ENCODE assay signal across 11 cellular contexts in the genomic region with DNA sequence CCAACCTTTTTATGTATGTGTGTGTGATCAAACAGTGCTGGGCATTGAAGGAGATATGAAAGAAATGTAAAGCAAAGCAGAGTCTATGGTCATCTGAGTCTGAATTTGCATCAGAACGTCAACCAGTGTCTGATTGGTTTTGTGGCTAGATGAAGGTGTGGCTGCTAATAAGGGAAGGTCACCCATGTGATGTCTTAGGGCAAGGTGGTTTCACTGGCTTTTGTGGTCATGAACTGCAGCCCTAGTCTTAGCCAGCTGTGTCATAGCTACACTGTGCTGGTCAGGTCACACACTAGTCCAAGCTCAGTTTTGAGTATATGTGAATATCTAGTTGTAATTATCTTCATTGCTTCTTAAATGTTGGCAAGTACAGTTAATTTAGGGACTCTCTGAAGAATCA.
DNase-seq lines count a peak whose midpoint lies in the region; ATAC-seq and TF ChIP-seq lines count a peak whose summit lies in the region.
"Had no signal": no experiment of that assay in that cellular context is flagged by ENCODE, and none has a peak within 500 bp of the region (broad histone marks: within the 10 kb centered on the region; RNA-seq: fewer than 3 reads in every experiment).

No MANE protein-coding gene starts in this region.

- no peaks in the 10 kb centered on the region for H3K27me3 ChIP-seq in mesendoderm (ENCODE audit: insufficient read depth, low read length, poor library complexity)
- H3K27me3 ChIP-seq: testis had no signal

- no peak overlapping the region for H3K4me3 Mint-ChIP-seq in mesothelial cell of epicardium

- peaks cover 5% of the 10 kb centered on the region for H3K36me3 Mint-ChIP-seq in mesothelial cell of epicardium

- no peaks in the 10 kb centered on the region for H3K4me1 ChIP-seq in mesendoderm (ENCODE audit: control insufficient read depth, low read depth, low read length)

- H3K4ac ChIP-seq in mesendoderm (ENCODE audit: low read depth, low read length), result no peak overlapping the region

- H3K9me3 Mint-ChIP-seq in mesothelial cell of epicardium, result peaks cover 3% of the 10 kb centered on the region

- H3K27ac ChIP-seq in cingulate gyrus (ENCODE audit: low read depth, low read length) (peak overlapping the region; percentile 10), mesendoderm (ENCODE audit: low read depth, low read length) (no peak overlapping the region)
- H3K27ac ChIP-seq: testis had no signal

- peaks cover 30% of the 10 kb centered on the region for H3K4me1 Mint-ChIP-seq in mesothelial cell of epicardium

- H3K9ac ChIP-seq in mesendoderm (ENCODE audit: low read length), result no peak overlapping the region

- no peak overlapping the region for H2BK15ac ChIP-seq in mesendoderm (replicated peaks; ENCODE audit: low read depth)

- H3K4me3 ChIP-seq in mesendoderm (ENCODE audit: low read length), result no peak overlapping the region
- H3K4me3 ChIP-seq: testis had no signal

- no peaks in the 10 kb centered on the region for H3K27me3 Mint-ChIP-seq in mesothelial cell of epicardium (ENCODE audit: low read depth)

- no peak overlapping the region for H3K23ac ChIP-seq in mesendoderm (ENCODE audit: low read length)

- no peak overlapping the region for H2AK5ac ChIP-seq in mesendoderm (ENCODE audit: low read length)

- WGBS in mesendoderm (ENCODE audit: extremely low coverage, insufficient coverage, low lambda C conversion rate), result no CpG with 5 or more reads among the region's 1 CpG

- H3K4me2 ChIP-seq in mesendoderm (ENCODE audit: low read length), result no peak overlapping the region

- TF ChIP-seq CTCF in mesothelial cell of epicardium (IDR thresholded peaks at IDR 0.05; ENCODE audit: unreplicated experiment), result no peak

- DNase-seq in mesothelial cell of epicardium (ENCODE audit: low spot score in 2 of 2, unreplicated experiment in 2 of 2) (no peak), mesendoderm (no peak)
- no peak for DNase-seq in activated CD4-positive, alpha-beta T cell treated with anti-CD3 and anti-CD28 coated beads for 4 hours
- DNase-seq: DMS53, retina had no signal

- H3K27ac Mint-ChIP-seq in mesothelial cell of epicardium, result no peak overlapping the region

- H3K79me2 ChIP-seq in mesendoderm (ENCODE audit: control insufficient read depth, insufficient read depth, low read length), result no peaks in the 10 kb centered on the region

- H4K8ac ChIP-seq in mesendoderm (ENCODE audit: low read depth, low read length), result no peak overlapping the region

- H3K18ac ChIP-seq in mesendoderm (ENCODE audit: low read length), result no peak overlapping the region

- H2BK5ac ChIP-seq in mesendoderm (ENCODE audit: low read length), result no peak overlapping the region

- no peak overlapping the region for H3K56ac ChIP-seq in mesendoderm (ENCODE audit: low read length)

- H2BK120ac ChIP-seq in mesendoderm (ENCODE audit: low read depth, low read length), result no peak overlapping the region

- H4K5ac ChIP-seq in mesendoderm (ENCODE audit: low read length), result no peak overlapping the region

- H3K36me3 ChIP-seq in mesendoderm (ENCODE audit: control insufficient read depth, insufficient read depth, low read length), result no peaks in the 10 kb centered on the region

- ATAC-seq in GM18499 (IDR thresholded peaks at IDR 0.05; ENCODE audit: insufficient read depth, unreplicated experiment), result peak; percentile 92
- ATAC-seq in GM21390 (IDR thresholded peaks at IDR 0.05; ENCODE audit: unreplicated experiment), result peak; percentile 96
- peak; percentile 99 for ATAC-seq in HG03175 (IDR thresholded peaks at IDR 0.05; ENCODE audit: unreplicated experiment)
- no peak for ATAC-seq in GM18868 (IDR thresholded peaks at IDR 0.05; ENCODE audit: unreplicated experiment)

- no peaks in the 10 kb centered on the region for H3K79me1 ChIP-seq in mesendoderm (ENCODE audit: low read length)
